In the genomic region with DNA sequence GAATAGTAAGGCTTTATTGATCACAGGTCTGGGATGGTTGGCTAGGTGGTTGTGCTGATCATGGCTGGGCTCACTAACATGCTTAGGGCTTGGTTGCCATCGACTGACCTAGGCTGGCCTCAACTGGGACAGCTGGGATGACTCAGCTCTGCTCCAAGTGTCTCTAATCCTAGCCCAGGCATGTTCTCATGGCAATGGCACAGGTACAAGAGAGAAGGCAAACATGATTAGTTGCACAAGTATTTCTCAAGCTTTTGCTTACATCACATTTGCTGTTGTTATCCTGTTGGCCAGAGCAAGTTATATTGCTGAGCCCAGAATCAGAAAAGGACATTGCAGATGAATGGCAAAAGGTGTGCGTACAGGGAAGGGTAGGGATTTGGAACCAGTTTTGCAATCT, we compare ENCODE assay signal across 13 cellular contexts.
DNase-seq lines count a peak whose midpoint lies in the region; ATAC-seq, FAIRE-seq and TF ChIP-seq lines count a peak whose summit lies in the region.
"Had no signal": no experiment of that assay in that cellular context is flagged by ENCODE, and none has a peak within 500 bp of the region (broad histone marks: within the 10 kb centered on the region; RNA-seq: fewer than 3 reads in every experiment).

No MANE protein-coding gene starts in this region.

- no peaks in the 10 kb centered on the region for H3K36me3 ChIP-seq in K562 (ENCODE audit: control insufficient read depth, insufficient read depth, low read length)
- H3K36me3 ChIP-seq in aorta (ENCODE audit: control insufficient read depth in 1 of 2, insufficient read depth in 2 of 2, low read length in 1 of 2): no peaks in the 10 kb centered on the region

- H3K9me3 Mint-ChIP-seq in activated T-cell treated with anti-CD3 and anti-CD28 coated beads, Interleukin-2, amount 50 U/mL, for 72 hours: peaks cover 4% of the 10 kb centered on the region in 2 donors
- no peaks in the 10 kb centered on the region for H3K9me3 Mint-ChIP-seq in activated T-cell treated with anti-CD3 and anti-CD28 coated beads, Interleukin-2, amount 50 U/mL, for 4 hours

- intact Hi-C loops in K562 (cut with micrococcal nuclease): no loop called here
- intact Hi-C loops in aorta (cut with DNase I): no loop called here

- H3K36me3 Mint-ChIP-seq in activated T-cell treated with anti-CD3 and anti-CD28 coated beads, Interleukin-2, amount 50 U/mL, for 72 hours (ENCODE audit: insufficient read depth in 2 of 2): peaks cover 3 to 4% of the 10 kb centered on the region in 2 donors
- no peaks in the 10 kb centered on the region for H3K36me3 Mint-ChIP-seq in activated T-cell treated with anti-CD3 and anti-CD28 coated beads, Interleukin-2, amount 50 U/mL, for 4 hours (ENCODE audit: insufficient read depth)

- no peak overlapping the region for H3K4me2 ChIP-seq in K562 (ENCODE audit: insufficient read depth, low read length)

- H3K4me3 Mint-ChIP-seq in activated T-cell treated with anti-CD3 and anti-CD28 coated beads, Interleukin-2, amount 50 U/mL, for 72 hours: no peak overlapping the region
- H3K4me3 Mint-ChIP-seq in activated T-cell treated with anti-CD3 and anti-CD28 coated beads, Interleukin-2, amount 50 U/mL, for 4 hours: no peak overlapping the region
- H3K4me3 Mint-ChIP-seq: nephron progenitor cell had no signal

- H2AFZ ChIP-seq in K562 (ENCODE audit: low read depth, low read length): no peak overlapping the region

- POLR2A ChIA-PET in K562 (lab: Yijun Ruan, JAX): no interaction called here

- H4K20me1 ChIP-seq in K562 (replicated peaks; ENCODE audit: control insufficient read depth, insufficient read depth, low read length): no peaks in the 10 kb centered on the region

- CTCF ChIA-PET in K562 (lab: Yijun Ruan, JAX; ENCODE audit: low intra/inter-chr PET ratio): no interaction called here

- no TSS peak for BruUV-seq in K562 (replicated peaks; lab: Mats Ljungman, UMichigan)

- H3K9me3 ChIP-seq in K562 (replicated peaks; ENCODE audit: control insufficient read depth, insufficient read depth, low read depth, low read length) (no peaks in the 10 kb centered on the region), aorta (ENCODE audit: control insufficient read depth, low read length) (no peaks in the 10 kb centered on the region)

- TF ChIP-seq CTCF in K562 (IDR thresholded peaks at IDR 0.05 in 2 of 3, conservative IDR thresholded peaks at IDR 0.05 in 1 of 3; ENCODE audit: insufficient read depth in 2 of 3, low read depth in 1 of 3, low read length in 3 of 3): no peak

- no peak for TF ChIP-seq RAD21 in K562 (CRISPR knock-in tag; conservative IDR thresholded peaks at IDR 0.05 in 1 of 2, IDR thresholded peaks at IDR 0.05 in 1 of 2)

- no peaks in the 10 kb centered on the region for H3K79me2 ChIP-seq in K562 (ENCODE audit: control insufficient read depth, insufficient read depth, low read length)

- ATAC-seq in activated T-cell treated with anti-CD3 and anti-CD28 coated beads, Interleukin-2, amount 50 U/mL, for 72 hours (replicated peaks in 1 of 2): peak; percentile 29 to 41
- no peak for ATAC-seq in activated T-cell treated with anti-CD3 and anti-CD28 coated beads, Interleukin-2, amount 50 U/mL, for 4 hours
- ATAC-seq in K562 (peak; percentile 69), aorta (ENCODE audit: low FRiP score) (peak; percentile 73), GM21447 (IDR thresholded peaks at IDR 0.05; ENCODE audit: unreplicated experiment) (no peak), HG03045 (IDR thresholded peaks at IDR 0.05; ENCODE audit: unreplicated experiment) (no peak)

- peak overlapping the region; percentile 87 for H3K27ac Mint-ChIP-seq in activated T-cell treated with anti-CD3 and anti-CD28 coated beads, Interleukin-2, amount 50 U/mL, for 72 hours
- H3K27ac Mint-ChIP-seq: nephron progenitor cell had no signal

- peaks cover 8 to 20% of the 10 kb centered on the region in 2 experiments; a peak in 4 of 5 replicates for H3K27me3 ChIP-seq in K562 (ENCODE audit: control insufficient read depth in 2 of 2, insufficient read depth in 2 of 2, low read length in 2 of 2)
- no peaks in the 10 kb centered on the region for H3K27me3 ChIP-seq in aorta (ENCODE audit: control insufficient read depth in 1 of 2, insufficient read depth in 2 of 2, low read length in 1 of 2)

- H3K4me1 ChIP-seq in K562 (replicated peaks in 1 of 2; ENCODE audit: control insufficient read depth in 2 of 2, insufficient read depth in 2 of 2, low read length in 2 of 2): no peaks in the 10 kb centered on the region; a peak in 1 of 5 replicates
- H3K4me1 ChIP-seq in aorta (ENCODE audit: control insufficient read depth in 1 of 2, insufficient read depth in 2 of 2, low read length in 2 of 2): no peaks in the 10 kb centered on the region

- H3K27me3 Mint-ChIP-seq in activated T-cell treated with anti-CD3 and anti-CD28 coated beads, Interleukin-2, amount 50 U/mL, for 72 hours (ENCODE audit: low read depth): peaks cover 11% of the 10 kb centered on the region
- H3K27me3 Mint-ChIP-seq in activated T-cell treated with anti-CD3 and anti-CD28 coated beads, Interleukin-2, amount 50 U/mL, for 4 hours (ENCODE audit: low read depth): peaks cover 6% of the 10 kb centered on the region

- no peak for TF ChIP-seq EP300 in K562 (IDR thresholded peaks at IDR 0.05; ENCODE audit: low read length)

- peaks cover 16% of the 10 kb centered on the region for H3K4me1 Mint-ChIP-seq in activated T-cell treated with anti-CD3 and anti-CD28 coated beads, Interleukin-2, amount 50 U/mL, for 72 hours (ENCODE audit: low read depth)
- peaks cover 6% of the 10 kb centered on the region for H3K4me1 Mint-ChIP-seq in activated T-cell treated with anti-CD3 and anti-CD28 coated beads, Interleukin-2, amount 50 U/mL, for 4 hours (ENCODE audit: low read depth)

- no peak for TF ChIP-seq POLR2A in K562 (conservative IDR thresholded peaks at IDR 0.05)

- H3K4me3 ChIP-seq in K562 (no peak overlapping the region), aorta (ENCODE audit: low read length in 2 of 2) (no peak overlapping the region)

- 0% methylated on average over 2 of the region's 2 CpGs for WGBS in K562 (ENCODE audit: insufficient coverage, low coverage, missing lambda C conversion rate)
- WGBS in aorta, 2 donors: 93% methylated on average over 2 of the region's 2 CpGs

- no peaks in the 10 kb centered on the region for H3K9me1 ChIP-seq in K562 (ENCODE audit: control insufficient read depth, insufficient read depth, low read length)

- no peak overlapping the region for H3K27ac ChIP-seq in K562 (ENCODE audit: extremely low read depth, low read depth, low read length)
- H3K27ac ChIP-seq in aorta (ENCODE audit: low read depth in 1 of 2, low read length in 2 of 2): no peak overlapping the region

- H3K9ac ChIP-seq in K562 (ENCODE audit: insufficient read depth in 1 of 2, low read depth in 2 of 2, low read length in 2 of 2): no peak overlapping the region

- in situ Hi-C loops in K562 (cut with MboI): no loop called here

- no peak for FAIRE-seq in K562 (lab: Jason Lieb, UNC)
- FAIRE-seq: HTR-8/SVneo had no signal

- no peak for DNase-seq in activated T-cell treated with anti-CD3 and anti-CD28 coated beads, Interleukin-2, amount 50 U/mL, for 72 hours
- no peak for DNase-seq in activated T-cell treated with anti-CD3 and anti-CD28 coated beads, Interleukin-2, amount 50 U/mL, for 4 hours
- peak in 1 of 4 experiments; percentile 8 for DNase-seq in K562 (ENCODE audit: extremely low read depth in 1 of 4, low spot score in 3 of 4)
- DNase-seq in kidney tubule cell (ENCODE audit: low spot score): peak; percentile 84
- DNase-seq in aorta: no peak
- DNase-seq in activated CD4-positive, alpha-beta T cell treated with anti-CD3 and anti-CD28 coated beads for 1 hour: no peak
- DNase-seq: activated CD4-positive, CD25-positive, alpha-beta regulatory T cell treated with anti-CD3 and anti-CD28 coated beads, Interleukin-2, amount 50 U/mL, for 72 hours; dermis blood vessel endothelial cell; nephron progenitor cell; stimulated activated CD4-positive, alpha-beta T cell treated with anti-CD3 and anti-CD28 coated beads, Interleukin-4, amount 100 ng/mL, for 1 hour had no signal

TF ChIP-seq in K562, 482 proteins besides CTCF, POLR2A, EP300 and RAD21 (continues in another document):
- TF ChIP-seq, protein P1, sequence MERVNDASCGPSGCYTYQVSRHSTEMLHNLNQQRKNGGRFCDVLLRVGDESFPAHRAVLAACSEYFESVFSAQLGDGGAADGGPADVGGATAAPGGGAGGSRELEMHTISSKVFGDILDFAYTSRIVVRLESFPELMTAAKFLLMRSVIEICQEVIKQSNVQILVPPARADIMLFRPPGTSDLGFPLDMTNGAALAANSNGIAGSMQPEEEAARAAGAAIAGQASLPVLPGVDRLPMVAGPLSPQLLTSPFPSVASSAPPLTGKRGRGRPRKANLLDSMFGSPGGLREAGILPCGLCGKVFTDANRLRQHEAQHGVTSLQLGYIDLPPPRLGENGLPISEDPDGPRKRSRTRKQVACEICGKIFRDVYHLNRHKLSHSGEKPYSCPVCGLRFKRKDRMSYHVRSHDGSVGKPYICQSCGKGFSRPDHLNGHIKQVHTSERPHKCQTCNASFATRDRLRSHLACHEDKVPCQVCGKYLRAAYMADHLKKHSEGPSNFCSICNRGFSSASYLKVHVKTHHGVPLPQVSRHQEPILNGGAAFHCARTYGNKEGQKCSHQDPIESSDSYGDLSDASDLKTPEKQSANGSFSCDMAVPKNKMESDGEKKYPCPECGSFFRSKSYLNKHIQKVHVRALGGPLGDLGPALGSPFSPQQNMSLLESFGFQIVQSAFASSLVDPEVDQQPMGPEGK (CRISPR knock-in tag; IDR thresholded peaks at IDR 0.05; ENCODE audit: borderline replicate concordance): no peak
- TF ChIP-seq FIP1L1 (IDR thresholded peaks at IDR 0.05; ENCODE audit: low read depth, low read length, poor library complexity, severe bottlenecking) (no peak), CEBPB (tag; IDR thresholded peaks at IDR 0.05) (peak; percentile 39), JUND (IDR thresholded peaks at IDR 0.05; ENCODE audit: borderline replicate concordance, low read depth, low read length) (no peak), JUND (tag; IDR thresholded peaks at IDR 0.05; ENCODE audit: borderline replicate concordance, low read depth, low read length) (peak; percentile 50; the same call in 1 of the 3 replicates), SRSF3 (IDR thresholded peaks at IDR 0.05; ENCODE audit: insufficient read depth, low read length) (no peak)

Comparison
In these comparisons a context has a peak if more than half of its experiments do, and no peak if none do; other contexts are left out.
1. ATAC-seq: peak in activated T-cell treated with anti-CD3 and anti-CD28 coated beads, Interleukin-2, amount 50 U/mL, for 72 hours (2 of 2), K562 (single experiment) and aorta (single experiment); none in activated T-cell treated with anti-CD3 and anti-CD28 coated beads, Interleukin-2, amount 50 U/mL, for 4 hours (0 of 2), GM21447 (single experiment) and HG03045 (single experiment).